Comparison of ENCODE assay signal across 18 cellular contexts in genomic region chr5:119876522-119876921, GRCh38.
A peak's percentile ranks its signal among the peaks of the same experiment; 100 is the strongest.
DNase-seq lines count a peak whose midpoint lies in the region; ATAC-seq, FAIRE-seq and TF ChIP-seq lines count a peak whose summit lies in the region.
"Had no signal": no experiment of that assay in that cellular context is flagged by ENCODE, and none has a peak within 500 bp of the region (broad histone marks: within the 10 kb centered on the region; RNA-seq: fewer than 3 reads in every experiment).

No MANE protein-coding gene starts in this region.

- ATAC-seq in left colon (peak; percentile 89), HG02973 (IDR thresholded peaks at IDR 0.05; ENCODE audit: unreplicated experiment) (no peak)

- H3K27ac ChIP-seq in 22Rv1 (peak overlapping the region; percentile 88), VCaP (peak overlapping the region; percentile 71)
- H3K27ac ChIP-seq: BLaER1 treated with 17β-estradiol and CSF1 and Interleukin-3, amounts not matched to agents 10 nM and 100 nM had no signal

- peaks cover 11% of the 10 kb centered on the region for H3K27me3 Mint-ChIP-seq in osteocyte (ENCODE audit: unreplicated experiment)
- H3K27me3 Mint-ChIP-seq: CD4-positive, CD25-positive, alpha-beta regulatory T cell; IgD-negative memory B cell had no signal

- TF ChIP-seq CTCF in 22Rv1 (IDR thresholded peaks at IDR 0.05): no peak
- TF ChIP-seq CTCF in VCaP (conservative IDR thresholded peaks at IDR 0.05): no peak
- no peak for TF ChIP-seq CTCF in osteocyte (IDR thresholded peaks at IDR 0.05)

- H3K4me1 Mint-ChIP-seq in osteocyte (ENCODE audit: unreplicated experiment): no peaks in the 10 kb centered on the region
- H3K4me1 Mint-ChIP-seq: CD4-positive, CD25-positive, alpha-beta regulatory T cell; IgD-negative memory B cell had no signal

- no peak for DNase-seq in GM19239 (ENCODE audit: insufficient read length, low spot score)
- DNase-seq in left colon: no peak
- DNase-seq in NCI-H128 (lab: John Stamatoyannopoulos, UW; ENCODE audit: unreplicated experiment): no peak
- DNase-seq in osteocyte (ENCODE audit: extremely low spot score, unreplicated experiment): no peak
- no peak for DNase-seq in hypothalamus (lab: John Stamatoyannopoulos, UW)
- DNase-seq: ACHN; Calu3; CD4-positive, CD25-positive, alpha-beta regulatory T cell; DMS 273 treated with DMSO at 0.1 percent for 48 hours; EL; HCEC 1CT had no signal

- no peaks in the 10 kb centered on the region for H3K36me3 Mint-ChIP-seq in osteocyte (ENCODE audit: unreplicated experiment)
- H3K36me3 Mint-ChIP-seq: CD4-positive, CD25-positive, alpha-beta regulatory T cell; IgD-negative memory B cell had no signal

- FAIRE-seq in GM19239 (lab: Jason Lieb, UNC): peak; percentile 21
- FAIRE-seq: G401.6, GM12892 had no signal

- no peak overlapping the region for H3K4me3 Mint-ChIP-seq in osteocyte (ENCODE audit: unreplicated experiment)
- H3K4me3 Mint-ChIP-seq: CD4-positive, CD25-positive, alpha-beta regulatory T cell; IgD-negative memory B cell had no signal

- H3K27ac Mint-ChIP-seq in osteocyte (ENCODE audit: unreplicated experiment): no peak overlapping the region
- H3K27ac Mint-ChIP-seq: CD4-positive, CD25-positive, alpha-beta regulatory T cell; IgD-negative memory B cell had no signal

- H3K9me3 Mint-ChIP-seq in osteocyte (ENCODE audit: unreplicated experiment): no peaks in the 10 kb centered on the region
- H3K9me3 Mint-ChIP-seq: IgD-negative memory B cell had no signal

- intact Hi-C loops in left colon (cut with DNase I, micrococcal nuclease): no loop called here
